In the genomic region with DNA sequence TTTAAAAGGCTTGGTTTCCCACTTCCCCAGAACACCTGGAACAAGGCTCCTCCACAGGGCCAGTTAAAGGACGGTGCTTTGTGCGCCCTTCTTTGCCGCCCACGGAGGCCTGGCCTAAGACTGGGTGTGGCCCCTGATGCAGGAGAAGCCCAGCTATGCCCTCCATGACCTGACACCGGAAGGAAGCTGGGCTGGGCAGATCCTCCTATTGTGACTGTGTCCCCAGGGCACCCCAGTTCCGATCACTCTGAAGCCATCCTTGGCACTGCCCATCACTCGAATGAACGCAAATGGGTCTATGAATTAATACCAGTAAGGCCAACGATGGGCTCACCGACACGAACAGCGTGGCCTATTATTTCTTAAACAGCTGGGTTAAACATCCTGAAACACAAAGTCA, we compare ENCODE assay signal across 1 cellular context.
TF ChIP-seq lines count a peak whose summit lies in the region.

No MANE protein-coding gene starts in this region.

TF ChIP-seq in HCT116, 20 proteins besides CTCF, POLR2A, EP300 and RAD21 (continued from another document):
- TF ChIP-seq ATF3 (IDR thresholded peaks at IDR 0.05) (no peak), SIN3A (IDR thresholded peaks at IDR 0.05; ENCODE audit: low read depth) (no peak), FOSL1 (IDR thresholded peaks at IDR 0.05; ENCODE audit: low read depth) (no peak), EZH2 (IDR thresholded peaks at IDR 0.05) (no peak)
- TF ChIP-seq, protein P1, sequence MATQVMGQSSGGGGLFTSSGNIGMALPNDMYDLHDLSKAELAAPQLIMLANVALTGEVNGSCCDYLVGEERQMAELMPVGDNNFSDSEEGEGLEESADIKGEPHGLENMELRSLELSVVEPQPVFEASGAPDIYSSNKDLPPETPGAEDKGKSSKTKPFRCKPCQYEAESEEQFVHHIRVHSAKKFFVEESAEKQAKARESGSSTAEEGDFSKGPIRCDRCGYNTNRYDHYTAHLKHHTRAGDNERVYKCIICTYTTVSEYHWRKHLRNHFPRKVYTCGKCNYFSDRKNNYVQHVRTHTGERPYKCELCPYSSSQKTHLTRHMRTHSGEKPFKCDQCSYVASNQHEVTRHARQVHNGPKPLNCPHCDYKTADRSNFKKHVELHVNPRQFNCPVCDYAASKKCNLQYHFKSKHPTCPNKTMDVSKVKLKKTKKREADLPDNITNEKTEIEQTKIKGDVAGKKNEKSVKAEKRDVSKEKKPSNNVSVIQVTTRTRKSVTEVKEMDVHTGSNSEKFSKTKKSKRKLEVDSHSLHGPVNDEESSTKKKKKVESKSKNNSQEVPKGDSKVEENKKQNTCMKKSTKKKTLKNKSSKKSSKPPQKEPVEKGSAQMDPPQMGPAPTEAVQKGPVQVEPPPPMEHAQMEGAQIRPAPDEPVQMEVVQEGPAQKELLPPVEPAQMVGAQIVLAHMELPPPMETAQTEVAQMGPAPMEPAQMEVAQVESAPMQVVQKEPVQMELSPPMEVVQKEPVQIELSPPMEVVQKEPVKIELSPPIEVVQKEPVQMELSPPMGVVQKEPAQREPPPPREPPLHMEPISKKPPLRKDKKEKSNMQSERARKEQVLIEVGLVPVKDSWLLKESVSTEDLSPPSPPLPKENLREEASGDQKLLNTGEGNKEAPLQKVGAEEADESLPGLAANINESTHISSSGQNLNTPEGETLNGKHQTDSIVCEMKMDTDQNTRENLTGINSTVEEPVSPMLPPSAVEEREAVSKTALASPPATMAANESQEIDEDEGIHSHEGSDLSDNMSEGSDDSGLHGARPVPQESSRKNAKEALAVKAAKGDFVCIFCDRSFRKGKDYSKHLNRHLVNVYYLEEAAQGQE (IDR thresholded peaks at IDR 0.05; ENCODE audit: low read depth), result no peak
